1 cellular context compared by ENCODE assay signal in the genomic region with DNA sequence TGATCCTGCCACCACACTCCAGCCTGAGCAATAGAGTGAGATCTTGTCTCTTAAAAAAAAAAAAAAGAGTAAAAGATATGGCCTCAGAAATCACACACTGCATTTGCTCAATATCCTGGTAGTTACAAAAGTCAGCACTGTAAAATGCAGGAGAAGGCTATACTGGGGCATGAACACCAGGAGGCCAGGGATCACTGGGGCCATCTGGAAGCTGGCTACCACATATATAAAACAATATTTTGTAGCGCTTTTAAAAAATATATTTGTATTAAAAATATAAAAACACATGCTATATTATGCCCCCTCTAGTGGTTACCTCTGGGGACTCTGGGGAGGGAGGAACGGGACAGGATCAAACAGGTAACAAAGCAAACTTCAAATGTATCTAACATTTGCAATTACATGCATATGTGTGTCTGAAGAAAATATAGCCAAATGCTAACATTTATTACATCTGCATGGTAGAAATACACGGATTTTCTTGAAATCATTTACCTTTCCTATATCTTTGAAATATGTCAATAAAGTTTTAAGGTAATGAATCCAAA.
TF ChIP-seq lines count a peak whose summit lies in the region.

No MANE protein-coding gene starts in this region.

TF ChIP-seq in GM12878, 131 proteins besides CTCF, POLR2A, EP300 and RAD21:
- TF ChIP-seq, protein P1, sequence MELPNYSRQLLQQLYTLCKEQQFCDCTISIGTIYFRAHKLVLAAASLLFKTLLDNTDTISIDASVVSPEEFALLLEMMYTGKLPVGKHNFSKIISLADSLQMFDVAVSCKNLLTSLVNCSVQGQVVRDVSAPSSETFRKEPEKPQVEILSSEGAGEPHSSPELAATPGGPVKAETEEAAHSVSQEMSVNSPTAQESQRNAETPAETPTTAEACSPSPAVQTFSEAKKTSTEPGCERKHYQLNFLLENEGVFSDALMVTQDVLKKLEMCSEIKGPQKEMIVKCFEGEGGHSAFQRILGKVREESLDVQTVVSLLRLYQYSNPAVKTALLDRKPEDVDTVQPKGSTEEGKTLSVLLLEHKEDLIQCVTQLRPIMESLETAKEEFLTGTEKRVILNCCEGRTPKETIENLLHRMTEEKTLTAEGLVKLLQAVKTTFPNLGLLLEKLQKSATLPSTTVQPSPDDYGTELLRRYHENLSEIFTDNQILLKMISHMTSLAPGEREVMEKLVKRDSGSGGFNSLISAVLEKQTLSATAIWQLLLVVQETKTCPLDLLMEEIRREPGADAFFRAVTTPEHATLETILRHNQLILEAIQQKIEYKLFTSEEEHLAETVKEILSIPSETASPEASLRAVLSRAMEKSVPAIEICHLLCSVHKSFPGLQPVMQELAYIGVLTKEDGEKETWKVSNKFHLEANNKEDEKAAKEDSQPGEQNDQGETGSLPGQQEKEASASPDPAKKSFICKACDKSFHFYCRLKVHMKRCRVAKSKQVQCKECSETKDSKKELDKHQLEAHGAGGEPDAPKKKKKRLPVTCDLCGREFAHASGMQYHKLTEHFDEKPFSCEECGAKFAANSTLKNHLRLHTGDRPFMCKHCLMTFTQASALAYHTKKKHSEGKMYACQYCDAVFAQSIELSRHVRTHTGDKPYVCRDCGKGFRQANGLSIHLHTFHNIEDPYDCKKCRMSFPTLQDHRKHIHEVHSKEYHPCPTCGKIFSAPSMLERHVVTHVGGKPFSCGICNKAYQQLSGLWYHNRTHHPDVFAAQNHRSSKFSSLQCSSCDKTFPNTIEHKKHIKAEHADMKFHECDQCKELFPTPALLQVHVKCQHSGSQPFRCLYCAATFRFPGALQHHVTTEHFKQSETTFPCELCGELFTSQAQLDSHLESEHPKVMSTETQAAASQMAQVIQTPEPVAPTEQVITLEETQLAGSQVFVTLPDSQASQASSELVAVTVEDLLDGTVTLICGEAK (IDR thresholded peaks at IDR 0.05; ENCODE audit: borderline replicate concordance): peak; percentile 65; the same call in 1 of the 2 replicates
- TF ChIP-seq ZNF274 (IDR thresholded peaks at IDR 0.05; ENCODE audit: insufficient read depth, insufficient read length): no peak
- TF ChIP-seq NKRF (conservative IDR thresholded peaks at IDR 0.05): no peak
- no peak for TF ChIP-seq ZZZ3 (IDR thresholded peaks at IDR 0.05; ENCODE audit: control insufficient read depth, insufficient read length, low read depth)
- no peak for TF ChIP-seq TCF7 (IDR thresholded peaks at IDR 0.05; ENCODE audit: borderline replicate concordance)
- TF ChIP-seq BCL3 (IDR thresholded peaks at IDR 0.05; ENCODE audit: borderline replicate concordance, insufficient read depth, low read depth, low read length, poor library complexity, severe bottlenecking): no peak
TF ChIP-seq in GM12878: peak in this region for 1.
